In the genomic region with DNA sequence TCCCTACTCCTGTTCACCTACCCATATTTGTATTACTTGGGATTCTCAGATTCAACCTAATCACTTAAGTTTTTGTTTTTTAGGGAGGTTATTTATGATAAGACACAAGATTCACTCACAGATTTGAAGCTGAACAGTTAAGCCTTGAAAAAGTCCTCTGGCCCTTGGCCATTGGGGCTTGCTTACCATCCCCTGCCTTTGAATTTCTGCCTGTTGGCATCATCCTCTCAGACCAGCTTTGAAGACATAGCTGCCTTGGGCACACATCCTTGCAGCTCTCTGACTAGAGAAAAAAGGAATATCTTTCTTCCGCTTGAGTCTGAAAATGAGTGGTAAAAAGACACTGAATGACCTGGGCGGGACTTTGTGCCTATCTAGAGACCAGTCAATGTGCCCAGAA, we compare ENCODE assay signal across 24 cellular contexts.
"Had no signal": no experiment of that assay in that cellular context is flagged by ENCODE, and none has a peak within 500 bp of the region (broad histone marks: within the 10 kb centered on the region; RNA-seq: fewer than 3 reads in every experiment).

No MANE protein-coding gene starts in this region.

- H3K36me3 ChIP-seq: esophagus squamous epithelium, pancreas, right lobe of liver, stomach, WERI-Rb-1 had no signal

- H3K4me3 ChIP-seq: esophagus squamous epithelium, mucosa of descending colon, pancreas, right lobe of liver, stomach, testis had no signal

- FAIRE-seq: bronchial epithelial cell, pancreas had no signal

- H3K27ac ChIP-seq: esophagus squamous epithelium, pancreas, right lobe of liver, stomach, testis, WERI-Rb-1 had no signal

- ATAC-seq: activated naive CD8-positive, alpha-beta T cell treated with anti-CD3 and anti-CD28 coated beads, Interleukin-2, amount 50 U/mL, for 24 hours; left lobe of liver; mucosa of descending colon; pancreas; right lobe of liver; stimulated activated effector memory CD8-positive, alpha-beta T cell treated with anti-CD3 and anti-CD28 coated beads, Interleukin-12 subunit alpha, Interleukin-12 subunit beta, amount 100 ng/mL, for 72 hours had no signal

- H3K9me3 ChIP-seq: esophagus squamous epithelium, mucosa of descending colon, pancreas, right lobe of liver, stomach, testis had no signal

- H3K27me3 ChIP-seq: esophagus squamous epithelium, pancreas, right lobe of liver, stomach, testis had no signal

- H3K4me1 ChIP-seq: esophagus squamous epithelium, pancreas, right lobe of liver, stomach, testis had no signal

- DNase-seq: activated CD4-positive, alpha-beta T cell treated with anti-CD3 and anti-CD28 coated beads for 1 hour; activated CD8-positive, alpha-beta memory T cell treated with anti-CD3 and anti-CD28 coated beads for 24 hours; activated CD8-positive, alpha-beta memory T cell treated with anti-CD3 and anti-CD28 coated beads, Interleukin-2, amount 50 U/mL, for 48 hours; activated effector memory CD4-positive, alpha-beta T cell treated with Interleukin-2 at 50 U/mL for 16 hours; activated naive CD4-positive, alpha-beta T cell treated with anti-CD3 and anti-CD28 coated beads, Interleukin-2, amount 10 ng/mL, durations not matched to agents 7 days and 5 days; activated naive CD8-positive, alpha-beta T cell treated with anti-CD3 and anti-CD28 coated beads, Interleukin-2, amount 50 U/mL, for 24 hours; activated T-cell treated with anti-CD3 and anti-CD28 coated beads, Interleukin-2, amount 50 U/mL, for 48 hours; effector CD8-positive, alpha-beta T cell; esophagus squamous epithelium; hippocampal formation; islet precursor cell; mucosa of descending colon; naive B cell; pancreas; right lobe of liver; stimulated activated CD4-positive, alpha-beta T cell treated with anti-CD3 and anti-CD28 coated beads, Interleukin-4, amount 100 ng/mL, for 24 hours; stomach; SW 1271; T-helper 2 cell; testis; WERI-Rb-1 had no signal
